ENCODE assay signal across 1 cellular context in genomic region chr1:147669475-147670318, GRCh38.
TF ChIP-seq lines count a peak whose summit lies in the region.

No MANE protein-coding gene starts in this region.

TF ChIP-seq in HepG2, 621 proteins besides CTCF, POLR2A, EP300 and RAD21 (continued from another document and continues in another):
- no peak for TF ChIP-seq AKAP8 (CRISPR knock-in tag; IDR thresholded peaks at IDR 0.05)
- TF ChIP-seq ZNF597 (CRISPR knock-in tag; IDR thresholded peaks at IDR 0.05): no peak
- TF ChIP-seq TP53 (CRISPR knock-in tag; conservative IDR thresholded peaks at IDR 0.05): no peak
- TF ChIP-seq NCOA2 (CRISPR knock-in tag; IDR thresholded peaks at IDR 0.05): no peak
- TF ChIP-seq MTA3 (CRISPR knock-in tag; IDR thresholded peaks at IDR 0.05): no peak
- TF ChIP-seq SALL1 (CRISPR knock-in tag; IDR thresholded peaks at IDR 0.05): peak; percentile 64
- TF ChIP-seq MED1 (CRISPR knock-in tag; IDR thresholded peaks at IDR 0.05): no peak
- TF ChIP-seq USF2 (IDR thresholded peaks at IDR 0.05; ENCODE audit: low read depth, low read length): no peak
- no peak for TF ChIP-seq USF2 (CRISPR knock-in tag; IDR thresholded peaks at IDR 0.05; ENCODE audit: borderline replicate concordance)
- 0 out of 2 replicates have a peak, but pooled peaks have one; percentile 27 for TF ChIP-seq KLF6 (CRISPR knock-in tag; IDR thresholded peaks at IDR 0.05)
- no peak for TF ChIP-seq ZBED4 (CRISPR knock-in tag; IDR thresholded peaks at IDR 0.05; ENCODE audit: borderline replicate concordance)
- TF ChIP-seq PAF1 (CRISPR knock-in tag; IDR thresholded peaks at IDR 0.05): no peak
- TF ChIP-seq ZNF572 (CRISPR knock-in tag; IDR thresholded peaks at IDR 0.05): no peak
- TF ChIP-seq ZSCAN5A (CRISPR knock-in tag; IDR thresholded peaks at IDR 0.05; ENCODE audit: borderline replicate concordance): peak; percentile 37; the same call in 1 of the 2 replicates
- TF ChIP-seq ZNF138 (CRISPR knock-in tag; IDR thresholded peaks at IDR 0.05; ENCODE audit: low read depth): peak; percentile 62; the same call in 1 of the 2 replicates
- no peak for TF ChIP-seq EEA1 (CRISPR knock-in tag; IDR thresholded peaks at IDR 0.05; ENCODE audit: borderline replicate concordance)
- no peak; the same call in 1 of the 2 replicates for TF ChIP-seq CENPT (CRISPR knock-in tag; IDR thresholded peaks at IDR 0.05; ENCODE audit: low read depth)
- no peak for TF ChIP-seq ZBTB33 (CRISPR knock-in tag; IDR thresholded peaks at IDR 0.05)
- TF ChIP-seq PCBP1 (IDR thresholded peaks at IDR 0.05; ENCODE audit: borderline replicate concordance, low read depth, low read length): no peak
- TF ChIP-seq NFE2L2 (IDR thresholded peaks at IDR 0.05; ENCODE audit: low read length): no peak
- 0 out of 2 replicates have a peak, but pooled peaks have one; percentile 16 for TF ChIP-seq TFDP2 (CRISPR knock-in tag; IDR thresholded peaks at IDR 0.05)
- TF ChIP-seq ZNF713 (CRISPR knock-in tag; IDR thresholded peaks at IDR 0.05): 0 out of 2 replicates have a peak, but pooled peaks have one; percentile 41
- no peak for TF ChIP-seq ZBTB38 (CRISPR knock-in tag; IDR thresholded peaks at IDR 0.05)
- peak; percentile 93 for TF ChIP-seq ZNF558 (CRISPR knock-in tag; IDR thresholded peaks at IDR 0.05; ENCODE audit: borderline replicate concordance)
- no peak for TF ChIP-seq KLF13 (CRISPR knock-in tag; IDR thresholded peaks at IDR 0.05)
- 0 out of 2 replicates have a peak, but pooled peaks have one; percentile 31 for TF ChIP-seq STAT6 (CRISPR knock-in tag; IDR thresholded peaks at IDR 0.05; ENCODE audit: borderline replicate concordance)
- no peak for TF ChIP-seq CERS6 (CRISPR knock-in tag; IDR thresholded peaks at IDR 0.05)
- TF ChIP-seq ZHX1 (CRISPR knock-in tag; IDR thresholded peaks at IDR 0.05; ENCODE audit: low read depth): no peak
- TF ChIP-seq MNT (IDR thresholded peaks at IDR 0.05): no peak
- no peak for TF ChIP-seq DBP (CRISPR knock-in tag; IDR thresholded peaks at IDR 0.05; ENCODE audit: not compliant biosample characterization)
- no peak for TF ChIP-seq IKZF5 (CRISPR knock-in tag; IDR thresholded peaks at IDR 0.05)
- no peak for TF ChIP-seq SETDB1 (CRISPR knock-in tag; IDR thresholded peaks at IDR 0.05; ENCODE audit: borderline replicate concordance)
- no peak for TF ChIP-seq GPN1 (CRISPR knock-in tag; IDR thresholded peaks at IDR 0.05; ENCODE audit: borderline replicate concordance)
- TF ChIP-seq ZBTB3 (CRISPR knock-in tag; IDR thresholded peaks at IDR 0.05; ENCODE audit: borderline replicate concordance, low read depth): no peak; the same call in 1 of the 2 replicates
